In the genomic region with DNA sequence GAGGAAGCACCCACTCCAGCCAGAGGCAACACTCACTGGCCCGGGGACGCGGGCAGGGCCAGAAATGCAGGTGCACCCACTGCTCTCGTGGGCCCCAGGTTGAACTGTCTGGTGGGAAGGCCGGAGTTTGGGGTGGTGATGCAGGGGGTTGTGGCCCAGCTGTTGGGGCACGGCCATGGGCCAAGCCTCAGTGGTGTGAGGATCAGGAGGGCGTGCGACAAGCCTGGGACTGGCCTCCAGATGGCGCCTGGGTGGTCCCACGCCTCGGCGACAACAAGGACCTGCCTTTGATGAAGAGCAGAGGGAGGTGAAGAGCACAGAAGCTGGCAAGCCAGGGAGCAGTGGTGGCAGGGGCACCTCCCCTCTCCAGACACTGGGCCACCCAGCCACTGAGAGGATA, we compare ENCODE assay signal across 19 cellular contexts.
"Had no signal": no experiment of that assay in that cellular context is flagged by ENCODE, and none has a peak within 500 bp of the region (broad histone marks: within the 10 kb centered on the region; RNA-seq: fewer than 3 reads in every experiment).

No MANE protein-coding gene starts in this region.

- DNase-seq: activated CD4-positive, alpha-beta T cell treated with anti-CD3 and anti-CD28 coated beads, Interleukin-2, amount 10 ng/mL, durations not matched to agents 7 days and 5 days; activated CD8-positive, alpha-beta memory T cell treated with anti-CD3 and anti-CD28 coated beads for 24 hours; amniotic stem cell; effector CD8-positive, alpha-beta T cell; foreskin fibroblast; hippocampal formation; naive B cell; stimulated activated CD4-positive, alpha-beta T cell treated with anti-CD3 and anti-CD28 coated beads, Interleukin-15, amount 100 ng/mL, for 24 hours; stimulated activated CD4-positive, alpha-beta T cell treated with anti-CD3 and anti-CD28 coated beads, Interleukin-4, amount 100 ng/mL, for 1 hour; stimulated activated naive B cell treated with anti-CD40 and anti-IgM and Interleukin-4, amounts not matched to agents 10 μg/mL and 1 μg/mL and 100 μg/mL, for 72 hours had no signal

- H3K4me1 ChIP-seq: tibial artery had no signal

- ATAC-seq: activated T-helper 17 cell treated with anti-CD3 and anti-CD28 coated beads, Interleukin-2, amount 50 U/mL, for 72 hours had no signal

- H3K27me3 ChIP-seq: neutrophil had no signal

- H3K27ac ChIP-seq: neutrophil, tibial artery had no signal

- H3K4me3 ChIP-seq: lung, tibial artery had no signal

- H3K27ac Mint-ChIP-seq: activated B cell treated with CpG ODN at 0.5 μM for 24 hours; activated CD4-positive, alpha-beta T cell treated with anti-CD3 and anti-CD28 coated beads, Interleukin-2, amount 10 ng/mL, durations not matched to agents 7 days and 5 days; activated naive CD8-positive, alpha-beta T cell; activated T-helper 17 cell treated with anti-CD3 and anti-CD28 coated beads, Interleukin-2, amount 50 U/mL, for 72 hours; stimulated activated naive B cell treated with anti-CD40 and anti-IgM and Interleukin-4, amounts not matched to agents 10 μg/mL and 1 μg/mL and 100 μg/mL, for 72 hours; T-helper 1 cell treated with Interleukin-12 subunit alpha and Interleukin-12 subunit beta and Interleukin-4 antibody, amounts not matched to agents 30 μg/mL and 1 μg/mL, for 36 hours had no signal

- H3K4me3 Mint-ChIP-seq: activated B cell treated with CpG ODN at 0.5 μM for 24 hours; activated CD4-positive, alpha-beta T cell treated with anti-CD3 and anti-CD28 coated beads, Interleukin-2, amount 10 ng/mL, durations not matched to agents 7 days and 5 days; activated naive CD8-positive, alpha-beta T cell; activated T-helper 17 cell treated with anti-CD3 and anti-CD28 coated beads, Interleukin-2, amount 50 U/mL, for 72 hours; brain; central memory CD8-positive, alpha-beta T cell; naive B cell; stimulated activated naive B cell treated with anti-CD40 and anti-IgM and Interleukin-4, amounts not matched to agents 10 μg/mL and 1 μg/mL and 100 μg/mL, for 72 hours; T-helper 1 cell treated with Interleukin-12 subunit alpha and Interleukin-12 subunit beta and Interleukin-4 antibody, amounts not matched to agents 30 μg/mL and 1 μg/mL, for 36 hours had no signal

- H3K4me1 Mint-ChIP-seq: activated CD4-positive, alpha-beta T cell treated with anti-CD3 and anti-CD28 coated beads, Interleukin-2, amount 10 ng/mL, durations not matched to agents 7 days and 5 days; activated T-helper 17 cell treated with anti-CD3 and anti-CD28 coated beads, Interleukin-2, amount 50 U/mL, for 72 hours; brain had no signal

- H3K9me3 ChIP-seq: neutrophil, tibial artery had no signal

- H3K36me3 ChIP-seq: neutrophil, tibial artery had no signal

- H3K27me3 Mint-ChIP-seq: activated B cell treated with CpG ODN at 0.5 μM for 24 hours; activated CD4-positive, alpha-beta T cell treated with anti-CD3 and anti-CD28 coated beads, Interleukin-2, amount 10 ng/mL, durations not matched to agents 7 days and 5 days; activated naive CD8-positive, alpha-beta T cell; activated T-helper 17 cell treated with anti-CD3 and anti-CD28 coated beads, Interleukin-2, amount 50 U/mL, for 72 hours; central memory CD8-positive, alpha-beta T cell; naive B cell; stimulated activated naive B cell treated with anti-CD40 and anti-IgM and Interleukin-4, amounts not matched to agents 10 μg/mL and 1 μg/mL and 100 μg/mL, for 72 hours had no signal

- H3K36me3 Mint-ChIP-seq: brain had no signal
